ENCODE assay signal across 17 cellular contexts in genomic region chr4:86840858-86841257, GRCh38. TPM values are rescaled to one million over a fixed set of nuclear protein-coding genes. Genes with fewer than 3 reads are reported as not detected.
DNase-seq lines count a peak whose midpoint lies in the region; ATAC-seq and TF ChIP-seq lines count a peak whose summit lies in the region.
"Had no signal": no experiment of that assay in that cellular context is flagged by ENCODE, and none has a peak within 500 bp of the region (broad histone marks: within the 10 kb centered on the region; RNA-seq: fewer than 3 reads in every experiment).

No MANE protein-coding gene starts in this region.

- H3K4me1 ChIP-seq in IMR-90 (ENCODE audit: control insufficient read depth, insufficient read depth, low read length) (peaks cover 8% of the 10 kb centered on the region), lower lobe of right lung (no peaks in the 10 kb centered on the region), heart right ventricle (peaks cover 0 to 5% (median 0%) of the 10 kb centered on the region in 9 donors)

- no peak overlapping the region for H3K9ac ChIP-seq in IMR-90 (ENCODE audit: low read depth, low read length)

- H3K56ac ChIP-seq in IMR-90 (ENCODE audit: extremely low read depth, insufficient read depth, low read length) = no peak overlapping the region

- no peak overlapping the region for H2AK9ac ChIP-seq in IMR-90 (replicated peaks; ENCODE audit: low read depth, low read length, poor library complexity)

- H3K9me3 ChIP-seq in IMR-90 (ENCODE audit: control insufficient read depth, insufficient read depth, low read length) (no peaks in the 10 kb centered on the region), lower lobe of right lung (no peaks in the 10 kb centered on the region), T-helper 17 cell (ENCODE audit: control insufficient read depth, low read length, poor library complexity, severe bottlenecking) (no peaks in the 10 kb centered on the region), heart right ventricle (no peaks in the 10 kb centered on the region)

- H3K4me2 ChIP-seq in IMR-90 (ENCODE audit: low read depth, low read length) = peak overlapping the region; percentile 51; the same call in 1 of the 2 replicates

- H4K20me1 ChIP-seq in IMR-90 (ENCODE audit: insufficient read depth, low read length) = no peaks in the 10 kb centered on the region; the same call in 1 of the 2 replicates

- BruUV-seq in IMR-90 (replicated peaks; lab: Mats Ljungman, UMichigan) = no TSS peak

- peak overlapping the region; percentile 25; the same call in 1 of the 2 replicates for H2AK5ac ChIP-seq in IMR-90 (ENCODE audit: low read depth, low read length)

- no peak overlapping the region for H3K4me3 Mint-ChIP-seq in T-helper 17 cell
- H3K4me3 Mint-ChIP-seq: CD14-positive monocyte; CD8-positive, alpha-beta T cell; IgD-negative memory B cell had no signal

- H3K18ac ChIP-seq in IMR-90 (ENCODE audit: low read depth, low read length) = peak overlapping the region; percentile 13; the same call in 1 of the 2 replicates

- H2AFZ ChIP-seq in IMR-90 (replicated peaks; ENCODE audit: low read length, poor library complexity) = no peak overlapping the region

- intact Hi-C loops in IMR-90 (cut with micrococcal nuclease) = no loop called here
- intact Hi-C loops in lower lobe of right lung (cut with DNase I) = no loop called here
- intact Hi-C loops in heart right ventricle (cut with DNase I) = no loop called here

- dilution Hi-C loops in IMR-90 (cut with HindIII; ENCODE audit: low sequenced_read_pairs, unreplicated experiment) = no loop called here

- H2BK5ac ChIP-seq in IMR-90 (ENCODE audit: low read depth, low read length, poor library complexity, severe bottlenecking) = peak overlapping the region; percentile 92

- peak; percentile 66 for DNase-seq in EH (ENCODE audit: low read depth)
- DNase-seq in IMR-90 = peak; percentile 44
- no peak for DNase-seq in epithelial cell of prostate (ENCODE audit: low read depth, low spot score)
- no peak for DNase-seq in lower lobe of right lung
- DNase-seq in T-helper 17 cell = no peak
- DNase-seq in heart right ventricle = no peak
- no peak for DNase-seq in GOT3 (lab: John Stamatoyannopoulos, UW)
- DNase-seq: CD8-positive, alpha-beta T cell; COR-L47; DMS153; DMS79 treated with DMSO at 0.1 percent for 48 hours; GF-D8 had no signal

- H4K5ac ChIP-seq in IMR-90 (ENCODE audit: low read depth, low read length) = peak overlapping the region; percentile 3; the same call in 1 of the 2 replicates

- H3K4ac ChIP-seq in IMR-90 (ENCODE audit: low read depth, low read length) = peak overlapping the region; percentile 49; the same call in 1 of the 2 replicates

- no peak overlapping the region for H3K27ac Mint-ChIP-seq in T-helper 17 cell
- H3K27ac Mint-ChIP-seq: CD14-positive monocyte; CD8-positive, alpha-beta T cell; IgD-negative memory B cell had no signal

- H3K4me3 ChIP-seq in IMR-90 (ENCODE audit: insufficient read depth, low read depth, low read length) = no peak overlapping the region
- H3K4me3 ChIP-seq in skin epidermis = no peak overlapping the region
- H3K4me3 ChIP-seq in lower lobe of right lung = no peak overlapping the region
- H3K4me3 ChIP-seq in heart right ventricle = no peak overlapping the region

- H2BK120ac ChIP-seq in IMR-90 (ENCODE audit: low read depth, low read length) = peak overlapping the region; percentile 66

- H3K9me1 ChIP-seq in IMR-90 (ENCODE audit: insufficient read depth, low read length) = peaks cover 5% of the 10 kb centered on the region; the same call in 1 of the 2 replicates

- CTCF ChIA-PET in IMR-90 (lab: Yijun Ruan, JAX) = interaction anchor here (0.6 kb wide), 1 partner anchor 55 kb away, joined by 3 read pairs; no protein-coding TSS in a partner anchor

- H3K4me1 Mint-ChIP-seq in T-helper 17 cell = no peaks in the 10 kb centered on the region
- H3K4me1 Mint-ChIP-seq: IgD-negative memory B cell had no signal

- TF ChIP-seq CTCF in IMR-90 (conservative IDR thresholded peaks at IDR 0.05; ENCODE audit: low read depth, low read length) (no peak), lower lobe of right lung (IDR thresholded peaks at IDR 0.05) (no peak), heart right ventricle (IDR thresholded peaks at IDR 0.05) (no peak)

- H3K23ac ChIP-seq in IMR-90 (ENCODE audit: low read depth, low read length) = peak overlapping the region; percentile 77

- in situ Hi-C loops in IMR-90 (cut with MboI; ENCODE audit: low sequenced_read_pairs) = no loop called here

- ATAC-seq in IMR-90 (ENCODE audit: low read depth) = peak; percentile 82
- no peak for ATAC-seq in lower lobe of right lung
- ATAC-seq in T-helper 17 cell = no peak
- no peak for ATAC-seq in heart right ventricle
- ATAC-seq: CD8-positive, alpha-beta T cell; HCT116 had no signal

- peak overlapping the region; percentile 11; the same call in 1 of the 3 replicates for H2BK15ac ChIP-seq in IMR-90 (ENCODE audit: low read depth, low read length)

- peak overlapping the region; percentile 3; the same call in 1 of the 2 replicates for H3K27ac ChIP-seq in IMR-90 (ENCODE audit: insufficient read depth, low read length)
- peak overlapping the region; percentile 99 for H3K27ac ChIP-seq in epithelial cell of prostate
- H3K27ac ChIP-seq in skin epidermis = peak overlapping the region in 16 of 21 experiments; percentile 3 to 77 (median 44)
- H3K27ac ChIP-seq in lower lobe of right lung = no peak overlapping the region
- H3K27ac ChIP-seq in heart right ventricle = no peak overlapping the region

- H3K36me3 Mint-ChIP-seq in T-helper 17 cell (ENCODE audit: low read depth) = no peaks in the 10 kb centered on the region
- H3K36me3 Mint-ChIP-seq: CD14-positive monocyte; CD8-positive, alpha-beta T cell; IgD-negative memory B cell had no signal

- TF ChIP-seq RAD21 in IMR-90 (IDR thresholded peaks at IDR 0.05; ENCODE audit: low read length) = no peak

- peak overlapping the region in 1 of 2 experiments; percentile 42; a peak in 2 of 4 replicates for H4K8ac ChIP-seq in IMR-90 (ENCODE audit: low read depth in 2 of 2, low read length in 2 of 2)

- H2BK20ac ChIP-seq in IMR-90 (ENCODE audit: low read depth, low read length) = peak overlapping the region; percentile 30; the same call in 1 of the 2 replicates

- peak overlapping the region; percentile 54; the same call in 1 of the 2 replicates for H3K14ac ChIP-seq in IMR-90 (replicated peaks; ENCODE audit: low read depth, low read length)

- no peak overlapping the region; the same call in 1 of the 2 replicates for H4K91ac ChIP-seq in IMR-90 (ENCODE audit: insufficient read depth, low read depth, low read length)

- H3K36me3 ChIP-seq in IMR-90 (ENCODE audit: control insufficient read depth, insufficient read depth, low read length) (no peaks in the 10 kb centered on the region), lower lobe of right lung (no peaks in the 10 kb centered on the region), heart right ventricle (no peaks in the 10 kb centered on the region)

- no peak for TF ChIP-seq POLR2A in IMR-90 (IDR thresholded peaks at IDR 0.05; ENCODE audit: low read depth, low read length)

- POLR2A ChIA-PET in IMR-90 (lab: Charles Lee; ENCODE audit: unreplicated experiment) = interaction anchor here (1.4 kb wide), 1 partner anchor 9 kb away, joined by 6 read pairs; no protein-coding TSS in a partner anchor

- H3K27me3 ChIP-seq in IMR-90 (ENCODE audit: control insufficient read depth, insufficient read depth, low read length) (no peaks in the 10 kb centered on the region), lower lobe of right lung (ENCODE audit: low read depth) (no peaks in the 10 kb centered on the region), heart right ventricle (no peaks in the 10 kb centered on the region)

- peaks cover 7% of the 10 kb centered on the region for H3K27me3 Mint-ChIP-seq in T-helper 17 cell
- H3K27me3 Mint-ChIP-seq: IgD-negative memory B cell had no signal

- H3K79me1 ChIP-seq in IMR-90 (ENCODE audit: low read depth in 1 of 2, low read length in 2 of 2) = no peaks in the 10 kb centered on the region

- no CpG with 5 or more reads among the region's 1 CpG for whole genome bisulfite sequencing in IMR-90 (ENCODE audit: extremely low coverage in 2 of 2, insufficient read length in 1 of 2), 2 experiments
- 96 to 97% methylated on average over 1 of the region's 1 CpG for WGBS in heart right ventricle, 2 donors

TF ChIP-seq in IMR-90, 13 proteins besides CTCF, POLR2A, EP300 and RAD21:
- TF ChIP-seq ELK1 (IDR thresholded peaks at IDR 0.05; ENCODE audit: borderline replicate concordance, low read depth, low read length) (no peak), MAFK (IDR thresholded peaks at IDR 0.05; ENCODE audit: low read depth, low read length) (no peak), SMC3 (IDR thresholded peaks at IDR 0.05; ENCODE audit: low read depth, low read length) (no peak)

RNA-seq across cellular contexts. Expression of gene SLC10A6, which starts 8.3 kb away (rescaled TPM):
- total RNA-seq in IMR-90 (2012; rRNA removed) = not detected in 2 replicates
- polyA plus RNA-seq in IMR-90 (2012; rRNA removed) = not detected in 2 replicates
- not detected in 2 replicates for polyA plus RNA-seq in IMR-90 (2012; cell fraction: cytosol; rRNA removed)
- 0.06 TPM in 1 of 2 replicates, not detected in the other for polyA plus RNA-seq in IMR-90 (2012; cell fraction: nucleus; rRNA removed; ENCODE audit: low replicate concordance)
- 0.97 TPM for total RNA-seq in lower lobe of right lung
- total RNA-seq in T-helper 17 cell = not detected
- under 1 TPM in 9 of 10 donors, not detected in 1; 0.22 to 0.90 (median 0.55) TPM for total RNA-seq in heart right ventricle
- polyA plus RNA-seq in heart right ventricle = under 1 TPM in 1 of 2 donors, not detected in 1; 0.23 TPM
- total RNA-seq: CD8-positive, alpha-beta T cell; HT-29 had no signal
- polyA plus RNA-seq: CD14-positive monocyte, IgD-negative memory B cell had no signal

RNA-seq across cellular contexts. Expression of gene C4orf36, which starts 51.4 kb away (rescaled TPM):
- total RNA-seq in IMR-90 (2012; rRNA removed) (0.18 and 0.28 TPM in 2 replicates), lower lobe of right lung (1.6 TPM), T-helper 17 cell (not detected), heart right ventricle (1 to 10 TPM in 5 of 10 donors, under 1 TPM in 3, not detected in 2; 0.58 to 3.5 (median 1.1) TPM)
- polyA plus RNA-seq in IMR-90 (2012; rRNA removed) (0.29 and 0.41 TPM in 2 replicates), heart right ventricle (under 1 TPM in 1 of 2 donors, not detected in 1; 0.10 TPM)
- polyA plus RNA-seq in IMR-90 (2012; cell fraction: cytosol; rRNA removed) = 0.76 TPM in 1 of 2 replicates, not detected in the other
- polyA plus RNA-seq in IMR-90 (2012; cell fraction: nucleus; rRNA removed; ENCODE audit: low replicate concordance) = 0.08 and 0.53 TPM in 2 replicates
- total RNA-seq: CD8-positive, alpha-beta T cell had no signal
- polyA plus RNA-seq: IgD-negative memory B cell had no signal

Comparison
In these comparisons a context has a peak if more than half of its experiments do, and no peak if none do; other contexts are left out.
1. DNase-seq: peak in EH (single experiment) and IMR-90 (single experiment); none in epithelial cell of prostate (single experiment), lower lobe of right lung (single experiment), T-helper 17 cell (0 of 3), heart right ventricle (0 of 2) and GOT3 (single experiment).
2. H3K27ac ChIP-seq: peak in IMR-90 (single experiment), epithelial cell of prostate (single experiment) and skin epidermis (16 of 21); none in lower lobe of right lung (single experiment) and heart right ventricle (0 of 10).